In genomic region chr10:4850400-4850799, GRCh38 we compare ENCODE assay signal across 1 cellular context.
TF ChIP-seq lines count a peak whose summit lies in the region.

No MANE protein-coding gene starts in this region.

TF ChIP-seq in K562, 482 proteins besides CTCF, POLR2A, EP300 and RAD21 (continued from another document):
- TF ChIP-seq ZBTB9 (CRISPR knock-in tag; IDR thresholded peaks at IDR 0.05) (no peak), ELF2 (CRISPR knock-in tag; IDR thresholded peaks at IDR 0.05) (no peak), ZNF184 (CRISPR knock-in tag; IDR thresholded peaks at IDR 0.05) (no peak), GATAD2B (IDR thresholded peaks at IDR 0.05; ENCODE audit: borderline replicate concordance) (no peak), POLR3G (IDR thresholded peaks at IDR 0.05; ENCODE audit: extremely low read depth, insufficient read length, insufficient replicate concordance) (no peak), TEAD4 (IDR thresholded peaks at IDR 0.05; ENCODE audit: low read length) (no peak), TEAD4 (CRISPR knock-in tag; IDR thresholded peaks at IDR 0.05; ENCODE audit: borderline replicate concordance) (no peak), HIVEP1 (CRISPR knock-in tag; IDR thresholded peaks at IDR 0.05) (no peak), ATF4 (CRISPR knock-in tag; IDR thresholded peaks at IDR 0.05) (no peak), CLOCK (CRISPR knock-in tag; IDR thresholded peaks at IDR 0.05; ENCODE audit: borderline replicate concordance) (no peak), HNRNPUL1 (IDR thresholded peaks at IDR 0.05; ENCODE audit: low read length) (no peak)
TF ChIP-seq in K562: peak in this region for 0.
